Comparison of ENCODE assay signal across 9 cellular contexts in the genomic region with DNA sequence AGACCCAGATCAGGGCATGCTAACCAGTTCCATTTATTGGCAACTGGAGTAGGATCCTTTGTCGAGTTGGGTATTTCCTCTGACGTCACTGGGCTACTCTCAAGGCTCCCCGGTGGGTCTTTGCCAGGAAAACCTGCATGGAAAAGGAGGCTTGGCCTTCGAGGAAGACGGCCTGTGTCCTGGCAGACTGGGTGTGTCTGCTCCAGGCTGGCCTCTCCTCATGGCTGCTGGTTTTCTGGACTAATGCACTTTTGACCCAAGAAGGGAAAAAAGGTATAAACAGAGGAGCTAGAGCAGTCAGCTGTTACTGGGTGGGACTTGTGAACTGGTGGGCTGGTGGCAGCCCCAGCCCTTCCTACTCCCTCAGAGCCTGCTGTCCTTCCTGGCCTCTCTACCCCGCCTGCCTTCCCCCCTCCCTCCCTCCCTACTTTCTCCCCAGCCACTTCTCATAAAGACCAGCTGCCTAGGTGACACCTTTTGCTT.
DNase-seq lines count a peak whose midpoint lies in the region; ATAC-seq, FAIRE-seq and TF ChIP-seq lines count a peak whose summit lies in the region.
"Had no signal": no experiment of that assay in that cellular context is flagged by ENCODE, and none has a peak within 500 bp of the region (broad histone marks: within the 10 kb centered on the region; RNA-seq: fewer than 3 reads in every experiment).

No MANE protein-coding gene starts in this region.

- H3K4me1 Mint-ChIP-seq in stimulated activated naive CD8-positive, alpha-beta T cell treated with anti-CD3 and anti-CD28 coated beads, Interleukin-15, amount 100 ng/mL, for 72 hours = peaks cover 40% of the 10 kb centered on the region

- DNase-seq in RCC 7860 (ENCODE audit: low spot score) (peak; percentile 68), Right ventricle myocardium superior (peak; percentile 60), sciatic nerve (ENCODE audit: low spot score) (peak; percentile 78), GM12891 (ENCODE audit: insufficient read length, low spot score) (no peak), inferior parietal cortex (ENCODE audit: extremely low spot score) (no peak), WERI-Rb-1 (no peak)
- DNase-seq in stimulated activated naive CD8-positive, alpha-beta T cell treated with anti-CD3 and anti-CD28 coated beads, Interleukin-15, amount 100 ng/mL, for 72 hours = no peak

- ATAC-seq in GM18867 (IDR thresholded peaks at IDR 0.05; ENCODE audit: unreplicated experiment) (peak; percentile 40), Right ventricle myocardium superior (ENCODE audit: poor library complexity) (peak; percentile 54), sciatic nerve (peak; percentile 89)
- no peak for ATAC-seq in stimulated activated naive CD8-positive, alpha-beta T cell treated with anti-CD3 and anti-CD28 coated beads, Interleukin-15, amount 100 ng/mL, for 72 hours

- H3K27ac ChIP-seq in WERI-Rb-1 = no peak overlapping the region

- H3K27me3 ChIP-seq in WERI-Rb-1 (ENCODE audit: insufficient read depth, low read depth, severe bottlenecking) = no peaks in the 10 kb centered on the region

- no peaks in the 10 kb centered on the region for H3K36me3 ChIP-seq in WERI-Rb-1

- no peak for TF ChIP-seq POLR2A in GM12891 (IDR thresholded peaks at IDR 0.05; ENCODE audit: low read depth, low read length)

- H3K4me3 ChIP-seq in WERI-Rb-1 (ENCODE audit: low read depth, low read length) = no peak overlapping the region

- no peak overlapping the region for H3K4me3 Mint-ChIP-seq in stimulated activated naive CD8-positive, alpha-beta T cell treated with anti-CD3 and anti-CD28 coated beads, Interleukin-15, amount 100 ng/mL, for 72 hours
- H3K4me3 Mint-ChIP-seq: stimulated activated naive CD8-positive, alpha-beta T cell treated with anti-CD3 and anti-CD28 coated beads, Interleukin-15, Interleukin-2, amounts not matched to agents 100 ng/mL and 50 ng/mL, for 24 hours had no signal

- H3K9me3 Mint-ChIP-seq in stimulated activated naive CD8-positive, alpha-beta T cell treated with anti-CD3 and anti-CD28 coated beads, Interleukin-15, amount 100 ng/mL, for 72 hours = no peaks in the 10 kb centered on the region
- H3K9me3 Mint-ChIP-seq: stimulated activated naive CD8-positive, alpha-beta T cell treated with anti-CD3 and anti-CD28 coated beads, Interleukin-15, Interleukin-2, amounts not matched to agents 100 ng/mL and 50 ng/mL, for 24 hours had no signal

- no peak for TF ChIP-seq CTCF in WERI-Rb-1 (IDR thresholded peaks at IDR 0.05; ENCODE audit: low read depth, low read length)

- no peaks in the 10 kb centered on the region for H3K9me3 ChIP-seq in WERI-Rb-1 (ENCODE audit: severe bottlenecking)

- intact Hi-C loops in Right ventricle myocardium superior (cut with DNase I) = no loop called here
- intact Hi-C loops in sciatic nerve (cut with DNase I) = no loop called here

- H3K27ac Mint-ChIP-seq in stimulated activated naive CD8-positive, alpha-beta T cell treated with anti-CD3 and anti-CD28 coated beads, Interleukin-15, amount 100 ng/mL, for 72 hours = peak overlapping the region in 1 of 2 donors; percentile 63
- H3K27ac Mint-ChIP-seq: stimulated activated naive CD8-positive, alpha-beta T cell treated with anti-CD3 and anti-CD28 coated beads, Interleukin-15, Interleukin-2, amounts not matched to agents 100 ng/mL and 50 ng/mL, for 24 hours had no signal

- FAIRE-seq in RCC 7860 (lab: Jason Lieb, UNC) = no peak
- no peak for FAIRE-seq in GM12891 (lab: Jason Lieb, UNC)

- H3K27me3 Mint-ChIP-seq in stimulated activated naive CD8-positive, alpha-beta T cell treated with anti-CD3 and anti-CD28 coated beads, Interleukin-15, amount 100 ng/mL, for 72 hours = no peaks in the 10 kb centered on the region
- H3K27me3 Mint-ChIP-seq: stimulated activated naive CD8-positive, alpha-beta T cell treated with anti-CD3 and anti-CD28 coated beads, Interleukin-15, Interleukin-2, amounts not matched to agents 100 ng/mL and 50 ng/mL, for 24 hours had no signal

TF ChIP-seq in GM12891, 5 proteins besides CTCF, POLR2A, EP300 and RAD21:
- TF ChIP-seq SPI1 (IDR thresholded peaks at IDR 0.05; ENCODE audit: low read depth, low read length) (no peak), TAF1 (IDR thresholded peaks at IDR 0.05; ENCODE audit: low read depth, low read length) (no peak), POLR2AphosphoS5 (IDR thresholded peaks at IDR 0.05; ENCODE audit: low read depth, low read length) (no peak)

Comparison
In these comparisons a context has a peak if more than half of its experiments do, and no peak if none do; other contexts are left out.
1. DNase-seq: peak in RCC 7860 (single experiment), Right ventricle myocardium superior (single experiment) and sciatic nerve (single experiment); none in GM12891 (single experiment), inferior parietal cortex (single experiment), WERI-Rb-1 (single experiment) and stimulated activated naive CD8-positive, alpha-beta T cell treated with anti-CD3 and anti-CD28 coated beads, Interleukin-15, amount 100 ng/mL, for 72 hours (0 of 2).